Comparison of ENCODE assay signal across 22 cellular contexts in genomic region chr7:122896509-122896908, GRCh38.
DNase-seq lines count a peak whose midpoint lies in the region; ATAC-seq and TF ChIP-seq lines count a peak whose summit lies in the region.
"Had no signal": no experiment of that assay in that cellular context is flagged by ENCODE, and none has a peak within 500 bp of the region (broad histone marks: within the 10 kb centered on the region; RNA-seq: fewer than 3 reads in every experiment).

No MANE protein-coding gene starts in this region.

- TF ChIP-seq CTCF in C4-2B (conservative IDR thresholded peaks at IDR 0.05) = peak; percentile 42
- peak; percentile 47 for TF ChIP-seq CTCF in LNCAP (IDR thresholded peaks at IDR 0.05)

- H3K27ac ChIP-seq in C4-2B = no peak overlapping the region
- H3K27ac ChIP-seq: Peyer's patch, SK-N-MC, thyroid gland had no signal

- no peak for ATAC-seq in GM18870 (IDR thresholded peaks at IDR 0.05; ENCODE audit: unreplicated experiment)
- no peak for ATAC-seq in GM18519 (IDR thresholded peaks at IDR 0.05; ENCODE audit: low FRiP score, unreplicated experiment)
- ATAC-seq in HG03095 (IDR thresholded peaks at IDR 0.05; ENCODE audit: unreplicated experiment) = no peak
- ATAC-seq: activated CD8-positive, alpha-beta memory T cell treated with anti-CD3 and anti-CD28 coated beads, Interleukin-2, amount 10 ng/mL, durations not matched to agents 7 days and 5 days; stimulated activated naive CD8-positive, alpha-beta T cell treated with anti-CD3 and anti-CD28 coated beads, Interleukin-15, Interleukin-2, amounts not matched to agents 100 U/mL and 50 U/mL, for 24 hours had no signal

- DNase-seq in SW480 (ENCODE audit: low spot score) = peak; percentile 6
- peak; percentile 11 for DNase-seq in iris pigment epithelial cell (ENCODE audit: low read depth)
- DNase-seq: activated CD4-positive, alpha-beta T cell treated with anti-CD3 and anti-CD28 coated beads, Interleukin-2, amount 10 ng/mL, durations not matched to agents 7 days and 5 days; activated CD8-positive, alpha-beta memory T cell treated with anti-CD3 and anti-CD28 coated beads, Interleukin-2, amount 10 ng/mL, durations not matched to agents 7 days and 5 days; activated naive CD4-positive, alpha-beta T cell treated with anti-CD3 and anti-CD28 coated beads for 36 hours; amniotic stem cell; caudate nucleus; CD4-positive, alpha-beta T cell; H7; NCI-H1930; NCI-H446 treated with DMSO at 0.1 percent for 48 hours; NK-92 treated with Interleukin-12 subunit alpha and Interleukin-12 subunit beta, amount 100 ng/mL, for 24 hours; Peyer's patch; stimulated activated CD4-positive, alpha-beta T cell treated with anti-CD3 and anti-CD28 coated beads, Interleukin-15, amount 100 ng/mL, for 24 hours; stimulated activated naive CD8-positive, alpha-beta T cell treated with anti-CD3 and anti-CD28 coated beads, Interleukin-15, Interleukin-2, amounts not matched to agents 100 U/mL and 50 U/mL, for 24 hours; thyroid gland had no signal
